1 cellular context compared by ENCODE assay signal in genomic region chr5:15596936-15597335, GRCh38.
TF ChIP-seq lines count a peak whose summit lies in the region.

No MANE protein-coding gene starts in this region.

TF ChIP-seq in GM23338, 12 proteins besides CTCF, POLR2A, EP300 and RAD21:
- TF ChIP-seq ZNF462 (CRISPR knock-in tag; IDR thresholded peaks at IDR 0.05): no peak
- no peak for TF ChIP-seq ETS1 (IDR thresholded peaks at IDR 0.05)
- no peak for TF ChIP-seq EZH2 (IDR thresholded peaks at IDR 0.05; ENCODE audit: low read depth, unreplicated experiment)
- TF ChIP-seq ZNF114 (CRISPR knock-in tag; IDR thresholded peaks at IDR 0.05): no peak
- TF ChIP-seq REST (IDR thresholded peaks at IDR 0.05; ENCODE audit: unreplicated experiment): no peak
- no peak for TF ChIP-seq CREB1 (CRISPR knock-in tag; IDR thresholded peaks at IDR 0.05; ENCODE audit: low read depth)
- no peak for TF ChIP-seq EZH2phosphoT487 (IDR thresholded peaks at IDR 0.05; ENCODE audit: unreplicated experiment)
- no peak for TF ChIP-seq POLR2AphosphoS5 (IDR thresholded peaks at IDR 0.05; ENCODE audit: low read depth)
